19 cellular contexts compared by ENCODE assay signal in genomic region chr6:169046021-169046420, GRCh38.
A peak's percentile ranks its signal among the peaks of the same experiment; 100 is the strongest.
DNase-seq lines count a peak whose midpoint lies in the region; ATAC-seq and TF ChIP-seq lines count a peak whose summit lies in the region.
"Had no signal": no experiment of that assay in that cellular context is flagged by ENCODE, and none has a peak within 500 bp of the region (broad histone marks: within the 10 kb centered on the region; RNA-seq: fewer than 3 reads in every experiment).

No MANE protein-coding gene starts in this region.

- POLR2A ChIA-PET in SK-N-SH (lab: Yijun Ruan, JAX), result no interaction called here

- no peak; the same call in 2 of the 3 replicates for ATAC-seq in SK-N-SH treated with all-trans-retinoic acid at 6 μM for 48 hours
- ATAC-seq in psoas muscle, result no peak
- ATAC-seq in GM21526 (IDR thresholded peaks at IDR 0.05; ENCODE audit: low FRiP score, unreplicated experiment), result no peak
- ATAC-seq in HG03442 (IDR thresholded peaks at IDR 0.05; ENCODE audit: unreplicated experiment), result no peak

- H4K20me1 ChIP-seq in SK-N-SH (ENCODE audit: insufficient read depth), result no peaks in the 10 kb centered on the region

- H3K4me3 ChIP-seq in SK-N-SH (ENCODE audit: low read depth in 2 of 2, low read length in 1 of 2) (no peak overlapping the region), psoas muscle (no peak overlapping the region)
- H3K4me3 ChIP-seq: SJCRH30 had no signal

- DNase-seq in SK-N-SH (no peak), dedifferentiated amniotic fluid mesenchymal stem cell (ENCODE audit: extremely low spot score) (peak; percentile 49), psoas muscle (no peak), mucosa of gallbladder (ENCODE audit: low spot score) (no peak), NCI-H1092 (lab: John Stamatoyannopoulos, UW) (no peak)
- DNase-seq: 8988T; Calu3; CD8-positive, alpha-beta memory T cell; DMS53; H9; KBM-7; NCI-H1105; NCI-H226; OCI-M1 had no signal

- TF ChIP-seq RAD21 in SK-N-SH (IDR thresholded peaks at IDR 0.05; ENCODE audit: low read length), result no peak

- no peaks in the 10 kb centered on the region for H3K9me2 ChIP-seq in SK-N-SH

- CTCF ChIA-PET in SK-N-SH (lab: Yijun Ruan, JAX), result no interaction called here

- H3K4me1 ChIP-seq in SK-N-SH (ENCODE audit: control insufficient read depth in 1 of 2, insufficient read depth in 2 of 2, low read depth in 1 of 2, low read length in 1 of 2) (no peaks in the 10 kb centered on the region), psoas muscle (peaks cover 15% of the 10 kb centered on the region)

- H3K27me3 ChIP-seq in SK-N-SH (ENCODE audit: insufficient read depth) (no peaks in the 10 kb centered on the region), psoas muscle (ENCODE audit: insufficient read depth in 3 of 3, low read length in 2 of 3) (no peaks in the 10 kb centered on the region)
- H3K27me3 ChIP-seq: SJCRH30 had no signal

- H3K27ac ChIP-seq in SK-N-SH (ENCODE audit: low read depth in 2 of 2, low read length in 1 of 2) (peak overlapping the region in 1 of 2 experiments; percentile 47; a peak in 2 of 4 replicates), psoas muscle (peak overlapping the region; percentile 66)
- H3K27ac ChIP-seq: C4-2B, SJCRH30 had no signal

- H3K4me2 ChIP-seq in SK-N-SH, result 0 out of 2 replicates have a peak overlapping the region, but pooled peaks have one; percentile 11

- intact Hi-C loops in psoas muscle (cut with DNase I), result no loop called here

- peaks cover 8% of the 10 kb centered on the region for H3F3A ChIP-seq in SK-N-SH (replicated peaks; ENCODE audit: insufficient read depth)

- TF ChIP-seq CTCF in SK-N-SH (IDR thresholded peaks at IDR 0.05) (no peak), psoas muscle (IDR thresholded peaks at IDR 0.05) (no peak)

- no peaks in the 10 kb centered on the region for H3K36me3 ChIP-seq in SK-N-SH (replicated peaks in 1 of 2; ENCODE audit: control insufficient read depth in 1 of 2, insufficient read depth in 2 of 2, low read length in 1 of 2)
- no peaks in the 10 kb centered on the region for H3K36me3 ChIP-seq in psoas muscle (ENCODE audit: insufficient read depth in 1 of 2, low read depth in 1 of 2)
- H3K36me3 ChIP-seq: SJCRH30 had no signal

- no peak overlapping the region for H3K9ac ChIP-seq in SK-N-SH

- H3K9me3 ChIP-seq in SK-N-SH (no peaks in the 10 kb centered on the region), psoas muscle (no peaks in the 10 kb centered on the region)
- H3K9me3 ChIP-seq: SJCRH30 had no signal

- no peaks in the 10 kb centered on the region for H3K79me2 ChIP-seq in SK-N-SH (ENCODE audit: insufficient read depth)

- H2AFZ ChIP-seq in SK-N-SH (ENCODE audit: low read depth), result no peak overlapping the region

- TF ChIP-seq EP300 in SK-N-SH (IDR thresholded peaks at IDR 0.05; ENCODE audit: borderline replicate concordance in 1 of 2, low read depth in 1 of 2, low read length in 1 of 2), result no peak

TF ChIP-seq in SK-N-SH, 30 proteins besides CTCF, POLR2A, EP300 and RAD21 (continues in another document):
- TF ChIP-seq CHD2 (IDR thresholded peaks at IDR 0.05; ENCODE audit: low read length, partially characterized antibody) (no peak), SMC3 (IDR thresholded peaks at IDR 0.05; ENCODE audit: low read depth, low read length) (no peak), PBX3 (IDR thresholded peaks at IDR 0.05) (no peak), POLR2AphosphoS5 (IDR thresholded peaks at IDR 0.05; ENCODE audit: low read depth, low read length) (no peak), ELF1 (IDR thresholded peaks at IDR 0.05) (no peak), USF1 (IDR thresholded peaks at IDR 0.05; ENCODE audit: borderline replicate concordance, low read depth) (no peak)

TF ChIP-seq in SK-N-SH treated with all-trans-retinoic acid at 6 μM for 48 hours, 23 proteins besides CTCF, POLR2A, EP300 and RAD21:
- TF ChIP-seq, protein P1, sequence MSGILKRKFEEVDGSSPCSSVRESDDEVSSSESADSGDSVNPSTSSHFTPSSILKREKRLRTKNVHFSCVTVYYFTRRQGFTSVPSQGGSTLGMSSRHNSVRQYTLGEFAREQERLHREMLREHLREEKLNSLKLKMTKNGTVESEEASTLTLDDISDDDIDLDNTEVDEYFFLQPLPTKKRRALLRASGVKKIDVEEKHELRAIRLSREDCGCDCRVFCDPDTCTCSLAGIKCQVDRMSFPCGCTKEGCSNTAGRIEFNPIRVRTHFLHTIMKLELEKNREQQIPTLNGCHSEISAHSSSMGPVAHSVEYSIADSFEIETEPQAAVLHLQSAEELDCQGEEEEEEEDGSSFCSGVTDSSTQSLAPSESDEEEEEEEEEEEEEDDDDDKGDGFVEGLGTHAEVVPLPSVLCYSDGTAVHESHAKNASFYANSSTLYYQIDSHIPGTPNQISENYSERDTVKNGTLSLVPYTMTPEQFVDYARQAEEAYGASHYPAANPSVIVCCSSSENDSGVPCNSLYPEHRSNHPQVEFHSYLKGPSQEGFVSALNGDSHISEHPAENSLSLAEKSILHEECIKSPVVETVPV (CRISPR knock-in tag; IDR thresholded peaks at IDR 0.05), result no peak
- no peak for TF ChIP-seq PPARA (CRISPR knock-in tag; IDR thresholded peaks at IDR 0.05; ENCODE audit: borderline replicate concordance)
- no peak for TF ChIP-seq ARNTL (CRISPR knock-in tag; IDR thresholded peaks at IDR 0.05; ENCODE audit: borderline replicate concordance, low read depth)
- no peak for TF ChIP-seq TSHZ2 (CRISPR knock-in tag; IDR thresholded peaks at IDR 0.05)
- no peak for TF ChIP-seq RARB (CRISPR knock-in tag; IDR thresholded peaks at IDR 0.05)
- TF ChIP-seq ISL1 (CRISPR knock-in tag; IDR thresholded peaks at IDR 0.05), result no peak
- TF ChIP-seq, protein P2, sequence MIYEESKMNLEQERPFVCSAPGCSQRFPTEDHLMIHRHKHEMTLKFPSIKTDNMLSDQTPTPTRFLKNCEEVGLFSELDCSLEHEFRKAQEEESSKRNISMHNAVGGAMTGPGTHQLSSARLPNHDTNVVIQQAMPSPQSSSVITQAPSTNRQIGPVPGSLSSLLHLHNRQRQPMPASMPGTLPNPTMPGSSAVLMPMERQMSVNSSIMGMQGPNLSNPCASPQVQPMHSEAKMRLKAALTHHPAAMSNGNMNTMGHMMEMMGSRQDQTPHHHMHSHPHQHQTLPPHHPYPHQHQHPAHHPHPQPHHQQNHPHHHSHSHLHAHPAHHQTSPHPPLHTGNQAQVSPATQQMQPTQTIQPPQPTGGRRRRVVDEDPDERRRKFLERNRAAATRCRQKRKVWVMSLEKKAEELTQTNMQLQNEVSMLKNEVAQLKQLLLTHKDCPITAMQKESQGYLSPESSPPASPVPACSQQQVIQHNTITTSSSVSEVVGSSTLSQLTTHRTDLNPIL (CRISPR knock-in tag; IDR thresholded peaks at IDR 0.05; ENCODE audit: low read depth), result no peak
- no peak for TF ChIP-seq BACH2 (CRISPR knock-in tag; IDR thresholded peaks at IDR 0.05; ENCODE audit: borderline replicate concordance)
- TF ChIP-seq ZNF70 (CRISPR knock-in tag; IDR thresholded peaks at IDR 0.05), result no peak
- TF ChIP-seq ZC3H10 (CRISPR knock-in tag; IDR thresholded peaks at IDR 0.05), result no peak
